ENCODE assay signal across 1 cellular context in genomic region chrX:27915617-27916016, GRCh38.
TF ChIP-seq lines count a peak whose summit lies in the region.

No MANE protein-coding gene starts in this region.

TF ChIP-seq in GM12878, 131 proteins besides CTCF, POLR2A, EP300 and RAD21 (continued from another document and continues in another):
- TF ChIP-seq ZBTB4 (CRISPR knock-in tag; IDR thresholded peaks at IDR 0.05) (no peak), FOXK2 (IDR thresholded peaks at IDR 0.05) (no peak), SMC3 (IDR thresholded peaks at IDR 0.05; ENCODE audit: borderline replicate concordance, low read length) (no peak), IRF5 (IDR thresholded peaks at IDR 0.05; ENCODE audit: borderline replicate concordance) (no peak), RCOR1 (conservative IDR thresholded peaks at IDR 0.05; ENCODE audit: low read depth, low read length) (no peak), IKZF1 (conservative IDR thresholded peaks at IDR 0.05) (peak; percentile 33; the same call in 1 of the 2 replicates), IKZF2 (IDR thresholded peaks at IDR 0.05) (peak in 1 of 2 experiments; percentile 39; a peak in 2 of 4 replicates), IRF4 (IDR thresholded peaks at IDR 0.05; ENCODE audit: low read depth, low read length) (no peak), NBN (IDR thresholded peaks at IDR 0.05) (no peak), TCF3 (IDR thresholded peaks at IDR 0.05; ENCODE audit: borderline replicate concordance, insufficient read depth, low read depth, low read length) (no peak), ZNF274 (IDR thresholded peaks at IDR 0.05; ENCODE audit: insufficient read depth, insufficient read length) (no peak), ESRRA (IDR thresholded peaks at IDR 0.05; ENCODE audit: low read length) (no peak), STAT3 (IDR thresholded peaks at IDR 0.05; ENCODE audit: low read depth, low read length) (no peak), POU2F2 (IDR thresholded peaks at IDR 0.05; ENCODE audit: borderline replicate concordance, low read depth, low read length) (no peak), CBFB (IDR thresholded peaks at IDR 0.05; ENCODE audit: low read depth) (no peak), KDM1A (IDR thresholded peaks at IDR 0.05; ENCODE audit: borderline replicate concordance) (no peak), CBX3 (IDR thresholded peaks at IDR 0.05; ENCODE audit: borderline replicate concordance, low read depth) (no peak), ZNF24 (IDR thresholded peaks at IDR 0.05) (no peak), EED (IDR thresholded peaks at IDR 0.05; ENCODE audit: low read depth) (no peak), NFYA (IDR thresholded peaks at IDR 0.05; ENCODE audit: borderline replicate concordance, low read depth, low read length) (no peak), BACH1 (IDR thresholded peaks at IDR 0.05; ENCODE audit: borderline replicate concordance) (no peak), FOXM1 (IDR thresholded peaks at IDR 0.05; ENCODE audit: low read depth, low read length) (no peak), KLF5 (IDR thresholded peaks at IDR 0.05; ENCODE audit: partially characterized antibody) (no peak), MTA3 (IDR thresholded peaks at IDR 0.05; ENCODE audit: borderline replicate concordance, low read length) (no peak), MYB (IDR thresholded peaks at IDR 0.05; ENCODE audit: borderline replicate concordance, low read depth, low read length) (no peak), PAX5 (IDR thresholded peaks at IDR 0.05; ENCODE audit: borderline replicate concordance, low read depth, low read length) (no peak), NFXL1 (IDR thresholded peaks at IDR 0.05; ENCODE audit: borderline replicate concordance) (no peak), LARP7 (IDR thresholded peaks at IDR 0.05) (no peak), REST (IDR thresholded peaks at IDR 0.05; ENCODE audit: low read depth, low read length) (no peak), ELK1 (IDR thresholded peaks at IDR 0.05; ENCODE audit: low read depth, low read length) (no peak), NKRF (conservative IDR thresholded peaks at IDR 0.05) (no peak), ZZZ3 (IDR thresholded peaks at IDR 0.05; ENCODE audit: control insufficient read depth, insufficient read length, low read depth) (no peak), DPF2 (IDR thresholded peaks at IDR 0.05) (peak; percentile 74; the same call in 1 of the 2 replicates), USF2 (IDR thresholded peaks at IDR 0.05; ENCODE audit: borderline replicate concordance, low read depth, low read length) (no peak), TCF7 (IDR thresholded peaks at IDR 0.05; ENCODE audit: borderline replicate concordance) (no peak), SREBF1 (IDR thresholded peaks at IDR 0.05; ENCODE audit: low read length) (no peak), SUPT20H (IDR thresholded peaks at IDR 0.05; ENCODE audit: borderline replicate concordance, control insufficient read depth, low read depth, low read length) (no peak), USF1 (IDR thresholded peaks at IDR 0.05; ENCODE audit: borderline replicate concordance, extremely low read length, insufficient read depth, low read depth, low read length) (no peak)
- TF ChIP-seq, protein P1, sequence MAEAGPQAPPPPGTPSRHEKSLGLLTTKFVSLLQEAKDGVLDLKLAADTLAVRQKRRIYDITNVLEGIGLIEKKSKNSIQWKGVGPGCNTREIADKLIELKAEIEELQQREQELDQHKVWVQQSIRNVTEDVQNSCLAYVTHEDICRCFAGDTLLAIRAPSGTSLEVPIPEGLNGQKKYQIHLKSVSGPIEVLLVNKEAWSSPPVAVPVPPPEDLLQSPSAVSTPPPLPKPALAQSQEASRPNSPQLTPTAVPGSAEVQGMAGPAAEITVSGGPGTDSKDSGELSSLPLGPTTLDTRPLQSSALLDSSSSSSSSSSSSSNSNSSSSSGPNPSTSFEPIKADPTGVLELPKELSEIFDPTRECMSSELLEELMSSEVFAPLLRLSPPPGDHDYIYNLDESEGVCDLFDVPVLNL (IDR thresholded peaks at IDR 0.05; ENCODE audit: low read depth, low read length): no peak
- TF ChIP-seq, protein P2, sequence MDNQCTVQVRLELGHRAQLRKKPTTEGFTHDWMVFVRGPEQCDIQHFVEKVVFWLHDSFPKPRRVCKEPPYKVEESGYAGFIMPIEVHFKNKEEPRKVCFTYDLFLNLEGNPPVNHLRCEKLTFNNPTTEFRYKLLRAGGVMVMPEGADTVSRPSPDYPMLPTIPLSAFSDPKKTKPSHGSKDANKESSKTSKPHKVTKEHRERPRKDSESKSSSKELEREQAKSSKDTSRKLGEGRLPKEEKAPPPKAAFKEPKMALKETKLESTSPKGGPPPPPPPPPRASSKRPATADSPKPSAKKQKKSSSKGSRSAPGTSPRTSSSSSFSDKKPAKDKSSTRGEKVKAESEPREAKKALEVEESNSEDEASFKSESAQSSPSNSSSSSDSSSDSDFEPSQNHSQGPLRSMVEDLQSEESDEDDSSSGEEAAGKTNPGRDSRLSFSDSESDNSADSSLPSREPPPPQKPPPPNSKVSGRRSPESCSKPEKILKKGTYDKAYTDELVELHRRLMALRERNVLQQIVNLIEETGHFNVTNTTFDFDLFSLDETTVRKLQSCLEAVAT (IDR thresholded peaks at IDR 0.05): no peak
- TF ChIP-seq, protein P3, sequence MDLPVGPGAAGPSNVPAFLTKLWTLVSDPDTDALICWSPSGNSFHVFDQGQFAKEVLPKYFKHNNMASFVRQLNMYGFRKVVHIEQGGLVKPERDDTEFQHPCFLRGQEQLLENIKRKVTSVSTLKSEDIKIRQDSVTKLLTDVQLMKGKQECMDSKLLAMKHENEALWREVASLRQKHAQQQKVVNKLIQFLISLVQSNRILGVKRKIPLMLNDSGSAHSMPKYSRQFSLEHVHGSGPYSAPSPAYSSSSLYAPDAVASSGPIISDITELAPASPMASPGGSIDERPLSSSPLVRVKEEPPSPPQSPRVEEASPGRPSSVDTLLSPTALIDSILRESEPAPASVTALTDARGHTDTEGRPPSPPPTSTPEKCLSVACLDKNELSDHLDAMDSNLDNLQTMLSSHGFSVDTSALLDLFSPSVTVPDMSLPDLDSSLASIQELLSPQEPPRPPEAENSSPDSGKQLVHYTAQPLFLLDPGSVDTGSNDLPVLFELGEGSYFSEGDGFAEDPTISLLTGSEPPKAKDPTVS (IDR thresholded peaks at IDR 0.05; ENCODE audit: low read depth, low read length): no peak
